In the genomic region with DNA sequence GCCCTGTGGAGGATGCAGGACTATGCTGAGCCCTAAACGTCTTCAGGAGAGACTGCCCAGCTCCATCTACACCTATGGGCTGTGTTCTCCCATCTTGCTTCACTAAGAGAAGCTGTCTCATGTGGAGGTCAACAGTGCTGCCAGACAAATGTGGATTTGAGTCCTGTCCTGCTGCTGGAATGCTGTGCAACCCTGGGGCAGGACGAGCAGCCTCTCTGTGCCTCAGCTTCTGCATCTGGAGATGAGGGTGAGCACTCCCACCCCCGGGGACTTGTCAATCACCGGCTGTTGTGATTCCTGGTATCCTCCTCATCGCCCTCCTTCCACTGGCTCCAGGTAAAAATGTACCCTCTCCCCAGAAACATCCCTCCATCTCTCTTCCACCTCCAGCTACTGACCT, we compare ENCODE assay signal across 1 cellular context.
TF ChIP-seq lines count a peak whose summit lies in the region.

No MANE protein-coding gene starts in this region.

TF ChIP-seq in H1, 55 proteins besides CTCF, POLR2A, EP300 and RAD21:
- TF ChIP-seq BRCA1 (IDR thresholded peaks at IDR 0.05; ENCODE audit: low read depth, low read length): no peak
- TF ChIP-seq GABPA (IDR thresholded peaks at IDR 0.05; ENCODE audit: borderline replicate concordance, insufficient read depth, low read length): no peak
